21 cellular contexts compared by ENCODE assay signal in the genomic region with DNA sequence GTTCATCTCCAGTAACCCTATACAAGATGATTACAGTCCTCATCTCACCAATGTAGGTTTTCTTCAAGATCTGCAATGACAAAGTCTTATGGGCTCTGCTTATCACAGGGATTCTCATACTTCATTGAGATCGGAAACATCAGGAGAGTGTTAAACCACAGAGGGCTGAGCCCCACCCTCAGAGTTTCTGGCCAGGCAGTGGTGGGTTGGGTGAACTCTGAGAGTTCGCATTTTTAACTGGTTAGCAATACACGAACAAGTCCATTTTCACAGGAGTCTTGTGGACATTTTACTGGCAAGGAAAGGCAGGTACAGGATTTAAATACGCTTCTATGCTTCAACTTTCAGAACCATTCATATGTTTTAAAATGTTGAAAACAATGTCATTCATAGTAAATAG.
"Had no signal": no experiment of that assay in that cellular context is flagged by ENCODE, and none has a peak within 500 bp of the region (broad histone marks: within the 10 kb centered on the region; RNA-seq: fewer than 3 reads in every experiment).

No MANE protein-coding gene starts in this region.

- H3K4me3 ChIP-seq: esophagus muscularis mucosa, gastroesophageal sphincter, lung, testis, tibial nerve, upper lobe of right lung had no signal

- H3K36me3 ChIP-seq: esophagus muscularis mucosa, gastroesophageal sphincter, tibial nerve, upper lobe of right lung had no signal

- FAIRE-seq: keratinocyte had no signal

- H3K27me3 ChIP-seq: gastroesophageal sphincter, testis, tibial nerve, upper lobe of right lung had no signal

- H3K27me3 Mint-ChIP-seq: naive thymus-derived CD4-positive, alpha-beta T cell; stimulated activated naive B cell treated with anti-CD40 and anti-IgM and Interleukin-4, amounts not matched to agents 10 μg/mL and 1 μg/mL and 100 μg/mL, for 72 hours; stimulated activated naive CD8-positive, alpha-beta T cell treated with anti-CD3 and anti-CD28 coated beads, Interleukin-15, amount 100 ng/mL, for 72 hours had no signal

- DNase-seq: central memory CD4-positive, alpha-beta T cell; effector memory CD4-positive, alpha-beta T cell; hippocampal formation; left ventricle myocardium superior; mesendoderm; naive thymus-derived CD4-positive, alpha-beta T cell; nephron progenitor cell; posterior cingulate gyrus; stimulated activated CD4-positive, alpha-beta T cell treated with anti-CD3 and anti-CD28 coated beads, Interleukin-2, amount 100 ng/mL, for 24 hours; stimulated activated CD4-positive, alpha-beta T cell treated with anti-CD3 and anti-CD28 coated beads, Interleukin-4, amount 100 ng/mL, for 4 hours; stimulated activated naive B cell treated with anti-CD40 and anti-IgM and Interleukin-4, amounts not matched to agents 10 μg/mL and 1 μg/mL and 100 μg/mL, for 72 hours; stimulated activated naive CD8-positive, alpha-beta T cell treated with anti-CD3 and anti-CD28 coated beads, Interleukin-15, amount 100 ng/mL, for 72 hours; testis; upper lobe of right lung had no signal

- H3K4me1 Mint-ChIP-seq: naive thymus-derived CD4-positive, alpha-beta T cell; stimulated activated naive B cell treated with anti-CD40 and anti-IgM and Interleukin-4, amounts not matched to agents 10 μg/mL and 1 μg/mL and 100 μg/mL, for 72 hours; stimulated activated naive CD8-positive, alpha-beta T cell treated with anti-CD3 and anti-CD28 coated beads, Interleukin-15, amount 100 ng/mL, for 72 hours had no signal

- H3K9me3 ChIP-seq: esophagus muscularis mucosa, gastroesophageal sphincter, testis, tibial nerve, upper lobe of right lung had no signal

- H3K27ac Mint-ChIP-seq: naive thymus-derived CD4-positive, alpha-beta T cell; nephron progenitor cell; stimulated activated naive B cell treated with anti-CD40 and anti-IgM and Interleukin-4, amounts not matched to agents 10 μg/mL and 1 μg/mL and 100 μg/mL, for 72 hours; stimulated activated naive CD8-positive, alpha-beta T cell treated with anti-CD3 and anti-CD28 coated beads, Interleukin-15, amount 100 ng/mL, for 72 hours had no signal

- H3K36me3 Mint-ChIP-seq: naive thymus-derived CD4-positive, alpha-beta T cell; stimulated activated naive B cell treated with anti-CD40 and anti-IgM and Interleukin-4, amounts not matched to agents 10 μg/mL and 1 μg/mL and 100 μg/mL, for 72 hours had no signal

- H3K4me3 Mint-ChIP-seq: naive thymus-derived CD4-positive, alpha-beta T cell; nephron progenitor cell; stimulated activated naive B cell treated with anti-CD40 and anti-IgM and Interleukin-4, amounts not matched to agents 10 μg/mL and 1 μg/mL and 100 μg/mL, for 72 hours; stimulated activated naive CD8-positive, alpha-beta T cell treated with anti-CD3 and anti-CD28 coated beads, Interleukin-15, amount 100 ng/mL, for 72 hours had no signal

- H3K9me3 Mint-ChIP-seq: nephron progenitor cell; stimulated activated naive B cell treated with anti-CD40 and anti-IgM and Interleukin-4, amounts not matched to agents 10 μg/mL and 1 μg/mL and 100 μg/mL, for 72 hours had no signal

- ATAC-seq: gastroesophageal sphincter; left ventricle myocardium superior; naive thymus-derived CD4-positive, alpha-beta T cell; sciatic nerve; stimulated activated naive B cell treated with anti-CD40 and anti-IgM and Interleukin-4, amounts not matched to agents 10 μg/mL and 1 μg/mL and 100 μg/mL, for 72 hours; stimulated activated naive CD8-positive, alpha-beta T cell treated with anti-CD3 and anti-CD28 coated beads, Interleukin-15, amount 100 ng/mL, for 72 hours; upper lobe of right lung had no signal

- H3K4me1 ChIP-seq: esophagus muscularis mucosa, gastroesophageal sphincter, testis, tibial nerve, upper lobe of right lung had no signal

- H3K27ac ChIP-seq: epithelial cell of prostate, esophagus muscularis mucosa, gastroesophageal sphincter, testis, tibial nerve, upper lobe of right lung had no signal
